8 cellular contexts compared by ENCODE assay signal in genomic region chr22:24938741-24939341, GRCh38. TPM values are rescaled to one million over a fixed set of nuclear protein-coding genes. Genes with fewer than 3 reads are reported as not detected.
DNase-seq lines count a peak whose midpoint lies in the region; ATAC-seq and TF ChIP-seq lines count a peak whose summit lies in the region.
"Had no signal": no experiment of that assay in that cellular context is flagged by ENCODE, and none has a peak within 500 bp of the region (broad histone marks: within the 10 kb centered on the region; RNA-seq: fewer than 3 reads in every experiment).

No MANE protein-coding gene starts in this region.

- POLR2A ChIA-PET in MCF 10A (lab: Yijun Ruan, JAX): interaction anchor here (0.7 to 1.0 kb wide), 3 partner anchors 27 to 191 kb away, joined by 3 read pairs; no protein-coding TSS in a partner anchor

- intact Hi-C loops in MCF 10A (cut with micrococcal nuclease): loop anchor here (1.0 to 2.0 kb wide), 3 partner anchors 109 to 234 kb away; no protein-coding TSS in a partner anchor
- intact Hi-C loops in uterus (cut with DNase I; ENCODE audit: low total_unique reads): no loop called here

- H3K4me1 Mint-ChIP-seq in MCF 10A (ENCODE audit: insufficient read depth, unreplicated experiment): peaks cover 6% of the 10 kb centered on the region

- no peaks in the 10 kb centered on the region for H3K27me3 Mint-ChIP-seq in MCF 10A (ENCODE audit: insufficient read depth, unreplicated experiment)

- H3K36me3 ChIP-seq in uterus: no peaks in the 10 kb centered on the region

- H3K27me3 ChIP-seq in uterus: no peaks in the 10 kb centered on the region

- no peaks in the 10 kb centered on the region for H3K9me3 ChIP-seq in uterus

- H3K4me3 ChIP-seq in uterus: no peak overlapping the region

- no peak for TF ChIP-seq POLR2A in uterus (IDR thresholded peaks at IDR 0.05)

- no peak overlapping the region for H3K4me3 Mint-ChIP-seq in MCF 10A (ENCODE audit: unreplicated experiment)

- no peak overlapping the region for H3K27ac ChIP-seq in uterus

- ATAC-seq in left lobe of liver (peak; percentile 94), HG03342 (IDR thresholded peaks at IDR 0.05; ENCODE audit: unreplicated experiment) (no peak)

- H3K27ac Mint-ChIP-seq in MCF 10A (ENCODE audit: low read depth, unreplicated experiment): no peak overlapping the region

- DNase-seq in DMS79 treated with DMSO at 0.1 percent for 48 hours (lab: John Stamatoyannopoulos, UW) (peak; percentile 36), HT-29 (ENCODE audit: low spot score) (peak; percentile 63), OCI-M1 (lab: John Stamatoyannopoulos, UW) (peak; percentile 73), MCF 10A (ENCODE audit: unreplicated experiment) (peak; percentile 73), left lobe of liver (ENCODE audit: low spot score) (no peak), uterus (no peak)

- CTCF ChIA-PET in MCF 10A (lab: Yijun Ruan, JAX): interaction anchor here (0.5 to 5.1 kb wide), 42 partner anchors 8 to 258 kb away, joined by 3 to 56 read pairs (median 4); no protein-coding TSS in a partner anchor

- H3K36me3 Mint-ChIP-seq in MCF 10A (ENCODE audit: insufficient read depth, unreplicated experiment): no peaks in the 10 kb centered on the region

- H3K9me3 Mint-ChIP-seq in MCF 10A (ENCODE audit: unreplicated experiment): no peaks in the 10 kb centered on the region

- no TSS peak for BruUV-seq in MCF 10A (replicated peaks; lab: Mats Ljungman, UMichigan)

- H3K4me1 ChIP-seq in uterus: no peaks in the 10 kb centered on the region

- peak; percentile 82 for TF ChIP-seq CTCF in MCF 10A (IDR thresholded peaks at IDR 0.05; ENCODE audit: unreplicated experiment)
- TF ChIP-seq CTCF in uterus (IDR thresholded peaks at IDR 0.05): peak; percentile 56 to 69 (median 59)

RNA-seq across cellular contexts. Expression of gene LHFPL7, which starts 7.7 kb away (rescaled TPM):
- total RNA-seq in HT-29 (2014; rRNA removed; shearing (Covaris generic)): not detected in 2 replicates
- not detected in 2 replicates for total RNA-seq in MCF 10A (2022)
- total RNA-seq in left lobe of liver: not detected
- 1 to 10 TPM in 1 of 4 donors, not detected in 3; 1.0 TPM for total RNA-seq in uterus
- total RNA-seq: activated CD8-positive, alpha-beta memory T cell treated with anti-CD3 and anti-CD28 coated beads for 36 hours had no signal

RNA-seq across cellular contexts. Expression of gene KIAA1671, which starts 13.7 kb away (rescaled TPM):
- 9.0 and 11.2 TPM in 2 replicates for total RNA-seq in HT-29 (2014; rRNA removed; shearing (Covaris generic))
- total RNA-seq in MCF 10A (2022) (61.0 and 68.1 TPM in 2 replicates), left lobe of liver (38.9 TPM), uterus (10 to 100 TPM in 2 of 4 donors, 1 to 10 TPM in 2; 7.6 to 26.1 (median 16.7) TPM)

Comparison
In these comparisons a context has a peak if more than half of its experiments do, and no peak if none do; other contexts are left out.
1. DNase-seq: peak in DMS79 treated with DMSO at 0.1 percent for 48 hours (single experiment), HT-29 (single experiment), OCI-M1 (single experiment) and MCF 10A (single experiment); none in left lobe of liver (single experiment) and uterus (0 of 2).